16 cellular contexts compared by ENCODE assay signal in genomic region chr7:155191901-155192478, GRCh38.
DNase-seq lines count a peak whose midpoint lies in the region; ATAC-seq and TF ChIP-seq lines count a peak whose summit lies in the region.
"Had no signal": no experiment of that assay in that cellular context is flagged by ENCODE, and none has a peak within 500 bp of the region (broad histone marks: within the 10 kb centered on the region; RNA-seq: fewer than 3 reads in every experiment).

No MANE protein-coding gene starts in this region.

- no peaks in the 10 kb centered on the region for H3K4me1 ChIP-seq in mammary epithelial cell (ENCODE audit: insufficient read depth, low read length)
- H3K4me1 ChIP-seq: A549, Caco-2 had no signal

- dilution Hi-C loops in mammary epithelial cell (cut with HindIII; ENCODE audit: low sequenced_read_pairs), result no loop called here

- H2AFZ ChIP-seq in mammary epithelial cell (ENCODE audit: low read depth, low read length), result no peak overlapping the region

- no TSS peak for BruUV-seq in mammary epithelial cell (replicated peaks; lab: Mats Ljungman, UMichigan)

- intact Hi-C loops in activated CD4-positive, alpha-beta T cell treated with anti-CD3 and anti-CD28 coated beads, Interleukin-2, amount 10 ng/mL, durations not matched to agents 24 days and 14 days (cut with micrococcal nuclease), result no loop called here
- intact Hi-C loops in mammary epithelial cell (cut with micrococcal nuclease), result no loop called here

- no peak overlapping the region for H3K27ac Mint-ChIP-seq in activated CD4-positive, alpha-beta T cell treated with anti-CD3 and anti-CD28 coated beads, Interleukin-2, amount 10 ng/mL, durations not matched to agents 24 days and 14 days
- H3K27ac Mint-ChIP-seq: type B pancreatic cell had no signal

- H3K27me3 Mint-ChIP-seq in activated CD4-positive, alpha-beta T cell treated with anti-CD3 and anti-CD28 coated beads, Interleukin-2, amount 10 ng/mL, durations not matched to agents 24 days and 14 days, result peaks cover 5% of the 10 kb centered on the region

- H3K9me3 ChIP-seq in mammary epithelial cell (replicated peaks; ENCODE audit: insufficient read depth, low read length), result peaks cover 2% of the 10 kb centered on the region
- H3K9me3 ChIP-seq: Caco-2 had no signal

- H3K36me3 Mint-ChIP-seq in activated CD4-positive, alpha-beta T cell treated with anti-CD3 and anti-CD28 coated beads, Interleukin-2, amount 10 ng/mL, durations not matched to agents 24 days and 14 days (ENCODE audit: low read depth), result peaks cover 5% of the 10 kb centered on the region
- H3K36me3 Mint-ChIP-seq: type B pancreatic cell had no signal

- H3K4me1 Mint-ChIP-seq in activated CD4-positive, alpha-beta T cell treated with anti-CD3 and anti-CD28 coated beads, Interleukin-2, amount 10 ng/mL, durations not matched to agents 24 days and 14 days, result peaks cover 17% of the 10 kb centered on the region

- H3K9ac ChIP-seq in mammary epithelial cell (ENCODE audit: insufficient read depth, low read length), result no peak overlapping the region

- no peak overlapping the region for H3K4me3 Mint-ChIP-seq in activated CD4-positive, alpha-beta T cell treated with anti-CD3 and anti-CD28 coated beads, Interleukin-2, amount 10 ng/mL, durations not matched to agents 24 days and 14 days
- H3K4me3 Mint-ChIP-seq: type B pancreatic cell had no signal

- no peaks in the 10 kb centered on the region for H4K20me1 ChIP-seq in mammary epithelial cell (ENCODE audit: insufficient read depth, low read length)

- WGBS in mammary epithelial cell (ENCODE audit: low coverage, missing lambda C conversion rate), result 95% methylated on average over 4 of the region's 4 CpGs

- H3K36me3 ChIP-seq in mammary epithelial cell (ENCODE audit: insufficient read depth, low read length), result no peaks in the 10 kb centered on the region

- no peak overlapping the region for H3K4me2 ChIP-seq in mammary epithelial cell (ENCODE audit: insufficient read depth, low read depth, low read length)
- H3K4me2 ChIP-seq: A549 had no signal

- no peak for TF ChIP-seq CTCF in coronary artery (IDR thresholded peaks at IDR 0.05)
- TF ChIP-seq CTCF in mammary epithelial cell (conservative IDR thresholded peaks at IDR 0.05 in 1 of 2, IDR thresholded peaks at IDR 0.05 in 1 of 2; ENCODE audit: extremely low read depth in 1 of 2, insufficient read depth in 1 of 2, low read depth in 1 of 2, low read length in 2 of 2), result no peak

- H3K79me2 ChIP-seq in mammary epithelial cell (ENCODE audit: insufficient read depth, low read length), result no peaks in the 10 kb centered on the region

- in situ Hi-C loops in mammary epithelial cell (cut with MboI; ENCODE audit: low sequenced_read_pairs in 2 of 2), result loop anchor here in 1 of 2 donors (25.0 kb wide), 1 partner anchor 120 kb away; no protein-coding TSS in a partner anchor

- no peaks in the 10 kb centered on the region for H3K27me3 ChIP-seq in mammary epithelial cell (ENCODE audit: insufficient read depth, low read length)

- peaks cover 8% of the 10 kb centered on the region for H3K9me3 Mint-ChIP-seq in activated CD4-positive, alpha-beta T cell treated with anti-CD3 and anti-CD28 coated beads, Interleukin-2, amount 10 ng/mL, durations not matched to agents 24 days and 14 days
- H3K9me3 Mint-ChIP-seq: type B pancreatic cell had no signal

- CTCF ChIA-PET in mammary epithelial cell (lab: Charles Lee; ENCODE audit: low non-redundant PET), result no interaction called here

- H3K4me3 ChIP-seq in coronary artery (no peak overlapping the region), mammary epithelial cell (replicated peaks in 1 of 3; ENCODE audit: insufficient read depth in 1 of 3, low read depth in 2 of 3, low read length in 3 of 3) (no peak overlapping the region)
- H3K4me3 ChIP-seq: A549 had no signal

- no peak overlapping the region for H3K27ac ChIP-seq in coronary artery
- no peak overlapping the region for H3K27ac ChIP-seq in mammary epithelial cell (ENCODE audit: insufficient read depth, low read depth, low read length)
- H3K27ac ChIP-seq: A549 had no signal

- DNase-seq in activated CD4-positive, alpha-beta T cell treated with anti-CD3 and anti-CD28 coated beads, Interleukin-2, amount 10 ng/mL, durations not matched to agents 24 days and 14 days, result peak; percentile 30
- no peak for DNase-seq in activated CD4-positive, alpha-beta T cell treated with anti-CD3 and anti-CD28 coated beads for 48 hours
- DNase-seq in coronary artery (ENCODE audit: low spot score) (peak; percentile 24), NOMO-1 (lab: John Stamatoyannopoulos, UW; ENCODE audit: unreplicated experiment in 2 of 2) (no peak), NCI-H774 (lab: John Stamatoyannopoulos, UW) (no peak), mammary epithelial cell (no peak)
- DNase-seq: Caco-2; effector CD8-positive, alpha-beta T cell; NCI-H1436 treated with DMSO at 0.1 percent for 48 hours; NCI-H748 treated with DMSO at 0.1 percent for 48 hours; posterior cingulate gyrus had no signal

- ATAC-seq in GM19395 (IDR thresholded peaks at IDR 0.05; ENCODE audit: unreplicated experiment) (peak; percentile 76), HG02885 (IDR thresholded peaks at IDR 0.05; ENCODE audit: poor library complexity, unreplicated experiment) (peak; percentile 62)
- ATAC-seq: A549, Right ventricle myocardium inferior had no signal

Comparison
In these comparisons a context has a peak if more than half of its experiments do, and no peak if none do; other contexts are left out.
1. DNase-seq: peak in activated CD4-positive, alpha-beta T cell treated with anti-CD3 and anti-CD28 coated beads, Interleukin-2, amount 10 ng/mL, durations not matched to agents 24 days and 14 days (single experiment) and coronary artery (single experiment); none in activated CD4-positive, alpha-beta T cell treated with anti-CD3 and anti-CD28 coated beads for 48 hours (single experiment), NOMO-1 (0 of 2), NCI-H774 (single experiment) and mammary epithelial cell (single experiment).